1 cellular context compared by ENCODE assay signal in the genomic region with DNA sequence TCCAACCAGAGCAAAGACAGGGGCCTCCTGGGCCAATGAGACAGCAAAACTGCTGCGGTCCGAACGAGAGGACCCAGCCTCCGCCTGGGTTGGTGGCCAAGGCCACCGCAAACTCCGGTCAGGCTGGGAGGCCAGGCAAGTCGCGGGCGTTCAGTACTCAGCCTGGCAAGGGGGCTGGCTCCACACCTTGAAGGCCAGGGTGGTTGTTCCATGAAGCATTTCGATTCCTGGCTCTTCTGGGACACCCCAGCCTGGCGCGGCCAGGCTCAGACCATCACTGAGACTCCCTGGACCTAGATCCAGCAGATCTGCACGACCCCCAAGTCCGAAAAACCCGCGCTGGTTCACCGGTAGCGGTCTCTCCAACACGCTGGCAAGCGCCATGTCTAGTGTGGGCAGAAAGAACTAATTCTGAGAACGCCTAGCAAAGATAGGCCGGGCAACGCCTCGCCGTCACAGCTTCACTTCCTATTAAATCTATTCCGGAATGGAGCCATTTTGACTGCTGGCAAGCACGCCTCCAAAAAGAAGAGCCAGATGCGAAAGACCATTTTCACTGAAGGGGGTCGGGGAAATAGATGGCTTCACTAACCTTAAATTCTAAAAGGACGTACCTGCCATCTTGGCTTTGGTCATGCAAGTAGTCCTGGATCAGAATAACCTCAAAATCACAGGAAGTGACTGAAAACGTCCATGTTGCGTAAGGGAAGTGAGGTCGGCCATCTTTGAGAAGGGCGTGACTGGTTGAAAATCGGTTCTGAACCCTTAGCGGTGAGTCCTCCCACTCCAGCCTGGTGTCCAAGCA.
A peak's percentile ranks its signal among the peaks of the same experiment; 100 is the strongest.
TF ChIP-seq lines count a peak whose summit lies in the region.

A gene (minus strand): TSS at position 403 of the 805 bp plus-strand sequence. CDS start 19 bp downstream, at position 384.

TF ChIP-seq in HepG2, 621 proteins besides CTCF, POLR2A, EP300 and RAD21 (continued from another document and continues in another):
- TF ChIP-seq, protein P1, sequence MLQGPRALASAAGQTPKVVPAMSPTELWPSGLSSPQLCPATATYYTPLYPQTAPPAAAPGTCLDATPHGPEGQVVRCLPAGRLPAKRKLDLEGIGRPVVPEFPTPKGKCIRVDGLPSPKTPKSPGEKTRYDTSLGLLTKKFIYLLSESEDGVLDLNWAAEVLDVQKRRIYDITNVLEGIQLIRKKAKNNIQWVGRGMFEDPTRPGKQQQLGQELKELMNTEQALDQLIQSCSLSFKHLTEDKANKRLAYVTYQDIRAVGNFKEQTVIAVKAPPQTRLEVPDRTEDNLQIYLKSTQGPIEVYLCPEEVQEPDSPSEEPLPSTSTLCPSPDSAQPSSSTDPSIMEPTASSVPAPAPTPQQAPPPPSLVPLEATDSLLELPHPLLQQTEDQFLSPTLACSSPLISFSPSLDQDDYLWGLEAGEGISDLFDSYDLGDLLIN (CRISPR knock-in tag; IDR thresholded peaks at IDR 0.05; ENCODE audit: borderline replicate concordance) = peak; percentile 51; the same call in 1 of the 2 replicates
- TF ChIP-seq ZFP36 (IDR thresholded peaks at IDR 0.05; ENCODE audit: borderline replicate concordance, low read depth, low read length, partially characterized antibody) (no peak), ZNF335 (CRISPR knock-in tag; IDR thresholded peaks at IDR 0.05) (peak; percentile 91), ZNF350 (CRISPR knock-in tag; IDR thresholded peaks at IDR 0.05; ENCODE audit: borderline replicate concordance, low read depth) (peak; percentile 100), ZNF205 (CRISPR knock-in tag; IDR thresholded peaks at IDR 0.05) (peak; percentile 85; the same call in 1 of the 2 replicates), ZNF207 (IDR thresholded peaks at IDR 0.05; ENCODE audit: borderline replicate concordance) (no peak), FOXK2 (IDR thresholded peaks at IDR 0.05) (no peak; the same call in 1 of the 2 replicates), ZNF772 (CRISPR knock-in tag; IDR thresholded peaks at IDR 0.05) (peak; percentile 96), FOXC1 (CRISPR knock-in tag; IDR thresholded peaks at IDR 0.05; ENCODE audit: borderline replicate concordance) (peak; percentile 90; the same call in 1 of the 2 replicates), NFE2 (CRISPR knock-in tag; IDR thresholded peaks at IDR 0.05) (peak; percentile 81; the same call in 1 of the 2 replicates), GZF1 (CRISPR knock-in tag; IDR thresholded peaks at IDR 0.05) (peak; percentile 92), ZFP41 (CRISPR knock-in tag; IDR thresholded peaks at IDR 0.05; ENCODE audit: borderline replicate concordance) (peak; percentile 80; the same call in 1 of the 2 replicates), ZNF543 (CRISPR knock-in tag; IDR thresholded peaks at IDR 0.05) (peak; percentile 97), CREM (IDR thresholded peaks at IDR 0.05) (peak; percentile 100), CREM (CRISPR knock-in tag; IDR thresholded peaks at IDR 0.05) (peak; percentile 61; the same call in 1 of the 2 replicates), CHD2 (IDR thresholded peaks at IDR 0.05; ENCODE audit: low read depth, low read length) (0 out of 2 replicates have a peak, but pooled peaks have one; percentile 8), KDM3A (CRISPR knock-in tag; IDR thresholded peaks at IDR 0.05; ENCODE audit: low read depth) (peak; percentile 92; the same call in 1 of the 2 replicates), ZNF180 (CRISPR knock-in tag; IDR thresholded peaks at IDR 0.05; ENCODE audit: borderline replicate concordance, low read depth) (peak; percentile 19; the same call in 1 of the 2 replicates), ZBTB42 (CRISPR knock-in tag; IDR thresholded peaks at IDR 0.05) (no peak), ZNF670 (CRISPR knock-in tag; IDR thresholded peaks at IDR 0.05; ENCODE audit: borderline replicate concordance) (no peak), NCOA2 (CRISPR knock-in tag; IDR thresholded peaks at IDR 0.05) (peak; percentile 77), ZNF510 (CRISPR knock-in tag; IDR thresholded peaks at IDR 0.05; ENCODE audit: low read depth) (peak; percentile 84; the same call in 1 of the 2 replicates), ZFP82 (CRISPR knock-in tag; IDR thresholded peaks at IDR 0.05; ENCODE audit: borderline replicate concordance) (no peak), MAFG (CRISPR knock-in tag; IDR thresholded peaks at IDR 0.05) (no peak), ZNF264 (CRISPR knock-in tag; IDR thresholded peaks at IDR 0.05) (peak; percentile 65; the same call in 1 of the 2 replicates), ZFX (CRISPR knock-in tag; IDR thresholded peaks at IDR 0.05; ENCODE audit: low read depth) (peak; percentile 100), GPN1 (CRISPR knock-in tag; IDR thresholded peaks at IDR 0.05; ENCODE audit: borderline replicate concordance) (no peak), ZNF33B (CRISPR knock-in tag; IDR thresholded peaks at IDR 0.05) (peak; percentile 80), WIZ (CRISPR knock-in tag; IDR thresholded peaks at IDR 0.05) (peak; percentile 96), ELF1 (CRISPR knock-in tag; IDR thresholded peaks at IDR 0.05) (peak; percentile 89), IKZF1 (IDR thresholded peaks at IDR 0.05) (no peak), JUND (CRISPR knock-in tag; IDR thresholded peaks at IDR 0.05) (no peak), ZNF572 (CRISPR knock-in tag; IDR thresholded peaks at IDR 0.05) (peak; percentile 74; the same call in 1 of the 2 replicates), NFYC (CRISPR knock-in tag; IDR thresholded peaks at IDR 0.05) (peak; percentile 60)
- TF ChIP-seq, protein P2, sequence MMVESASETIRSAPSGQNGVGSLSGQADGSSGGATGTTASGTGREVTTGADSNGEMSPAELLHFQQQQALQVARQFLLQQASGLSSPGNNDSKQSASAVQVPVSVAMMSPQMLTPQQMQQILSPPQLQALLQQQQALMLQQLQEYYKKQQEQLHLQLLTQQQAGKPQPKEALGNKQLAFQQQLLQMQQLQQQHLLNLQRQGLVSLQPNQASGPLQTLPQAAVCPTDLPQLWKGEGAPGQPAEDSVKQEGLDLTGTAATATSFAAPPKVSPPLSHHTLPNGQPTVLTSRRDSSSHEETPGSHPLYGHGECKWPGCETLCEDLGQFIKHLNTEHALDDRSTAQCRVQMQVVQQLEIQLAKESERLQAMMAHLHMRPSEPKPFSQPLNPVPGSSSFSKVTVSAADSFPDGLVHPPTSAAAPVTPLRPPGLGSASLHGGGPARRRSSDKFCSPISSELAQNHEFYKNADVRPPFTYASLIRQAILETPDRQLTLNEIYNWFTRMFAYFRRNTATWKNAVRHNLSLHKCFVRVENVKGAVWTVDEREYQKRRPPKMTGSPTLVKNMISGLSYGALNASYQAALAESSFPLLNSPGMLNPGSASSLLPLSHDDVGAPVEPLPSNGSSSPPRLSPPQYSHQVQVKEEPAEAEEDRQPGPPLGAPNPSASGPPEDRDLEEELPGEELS (CRISPR knock-in tag; IDR thresholded peaks at IDR 0.05) = peak; percentile 70; the same call in 1 of the 2 replicates
- TF ChIP-seq, protein P3, sequence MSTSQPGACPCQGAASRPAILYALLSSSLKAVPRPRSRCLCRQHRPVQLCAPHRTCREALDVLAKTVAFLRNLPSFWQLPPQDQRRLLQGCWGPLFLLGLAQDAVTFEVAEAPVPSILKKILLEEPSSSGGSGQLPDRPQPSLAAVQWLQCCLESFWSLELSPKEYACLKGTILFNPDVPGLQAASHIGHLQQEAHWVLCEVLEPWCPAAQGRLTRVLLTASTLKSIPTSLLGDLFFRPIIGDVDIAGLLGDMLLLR (CRISPR knock-in tag; IDR thresholded peaks at IDR 0.05) = peak; percentile 88
- TF ChIP-seq, protein P4, sequence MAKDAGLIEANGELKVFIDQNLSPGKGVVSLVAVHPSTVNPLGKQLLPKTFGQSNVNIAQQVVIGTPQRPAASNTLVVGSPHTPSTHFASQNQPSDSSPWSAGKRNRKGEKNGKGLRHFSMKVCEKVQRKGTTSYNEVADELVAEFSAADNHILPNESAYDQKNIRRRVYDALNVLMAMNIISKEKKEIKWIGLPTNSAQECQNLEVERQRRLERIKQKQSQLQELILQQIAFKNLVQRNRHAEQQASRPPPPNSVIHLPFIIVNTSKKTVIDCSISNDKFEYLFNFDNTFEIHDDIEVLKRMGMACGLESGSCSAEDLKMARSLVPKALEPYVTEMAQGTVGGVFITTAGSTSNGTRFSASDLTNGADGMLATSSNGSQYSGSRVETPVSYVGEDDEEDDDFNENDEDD (CRISPR knock-in tag; IDR thresholded peaks at IDR 0.05; ENCODE audit: borderline replicate concordance) = peak; percentile 77
- TF ChIP-seq, protein P5, sequence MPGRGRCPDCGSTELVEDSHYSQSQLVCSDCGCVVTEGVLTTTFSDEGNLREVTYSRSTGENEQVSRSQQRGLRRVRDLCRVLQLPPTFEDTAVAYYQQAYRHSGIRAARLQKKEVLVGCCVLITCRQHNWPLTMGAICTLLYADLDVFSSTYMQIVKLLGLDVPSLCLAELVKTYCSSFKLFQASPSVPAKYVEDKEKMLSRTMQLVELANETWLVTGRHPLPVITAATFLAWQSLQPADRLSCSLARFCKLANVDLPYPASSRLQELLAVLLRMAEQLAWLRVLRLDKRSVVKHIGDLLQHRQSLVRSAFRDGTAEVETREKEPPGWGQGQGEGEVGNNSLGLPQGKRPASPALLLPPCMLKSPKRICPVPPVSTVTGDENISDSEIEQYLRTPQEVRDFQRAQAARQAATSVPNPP (CRISPR knock-in tag; IDR thresholded peaks at IDR 0.05) = no peak
- TF ChIP-seq, protein P6, sequence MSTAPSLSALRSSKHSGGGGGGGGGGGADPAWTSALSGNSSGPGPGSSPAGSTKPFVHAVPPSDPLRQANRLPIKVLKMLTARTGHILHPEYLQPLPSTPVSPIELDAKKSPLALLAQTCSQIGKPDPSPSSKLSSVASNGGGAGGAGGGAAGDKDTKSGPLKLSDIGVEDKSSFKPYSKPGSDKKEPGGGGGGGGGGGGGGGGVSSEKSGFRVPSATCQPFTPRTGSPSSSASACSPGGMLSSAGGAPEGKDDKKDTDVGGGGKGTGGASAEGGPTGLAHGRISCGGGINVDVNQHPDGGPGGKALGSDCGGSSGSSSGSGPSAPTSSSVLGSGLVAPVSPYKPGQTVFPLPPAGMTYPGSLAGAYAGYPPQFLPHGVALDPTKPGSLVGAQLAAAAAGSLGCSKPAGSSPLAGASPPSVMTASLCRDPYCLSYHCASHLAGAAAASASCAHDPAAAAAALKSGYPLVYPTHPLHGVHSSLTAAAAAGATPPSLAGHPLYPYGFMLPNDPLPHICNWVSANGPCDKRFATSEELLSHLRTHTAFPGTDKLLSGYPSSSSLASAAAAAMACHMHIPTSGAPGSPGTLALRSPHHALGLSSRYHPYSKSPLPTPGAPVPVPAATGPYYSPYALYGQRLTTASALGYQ (CRISPR knock-in tag; IDR thresholded peaks at IDR 0.05) = 0 out of 2 replicates have a peak, but pooled peaks have one; percentile 58
- TF ChIP-seq, protein P7, sequence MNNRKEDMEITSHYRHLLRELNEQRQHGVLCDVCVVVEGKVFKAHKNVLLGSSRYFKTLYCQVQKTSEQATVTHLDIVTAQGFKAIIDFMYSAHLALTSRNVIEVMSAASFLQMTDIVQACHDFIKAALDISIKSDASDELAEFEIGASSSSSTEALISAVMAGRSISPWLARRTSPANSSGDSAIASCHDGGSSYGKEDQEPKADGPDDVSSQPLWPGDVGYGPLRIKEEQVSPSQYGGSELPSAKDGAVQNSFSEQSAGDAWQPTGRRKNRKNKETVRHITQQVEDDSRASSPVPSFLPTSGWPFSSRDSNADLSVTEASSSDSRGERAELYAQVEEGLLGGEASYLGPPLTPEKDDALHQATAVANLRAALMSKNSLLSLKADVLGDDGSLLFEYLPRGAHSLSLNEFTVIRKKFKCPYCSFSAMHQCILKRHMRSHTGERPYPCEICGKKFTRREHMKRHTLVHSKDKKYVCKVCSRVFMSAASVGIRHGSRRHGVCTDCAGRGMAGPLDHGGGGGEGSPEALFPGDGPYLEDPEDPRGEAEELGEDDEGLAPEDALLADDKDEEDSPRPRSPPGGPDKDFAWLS (CRISPR knock-in tag; IDR thresholded peaks at IDR 0.05; ENCODE audit: borderline replicate concordance) = no peak; the same call in 1 of the 2 replicates
- TF ChIP-seq, protein P8, sequence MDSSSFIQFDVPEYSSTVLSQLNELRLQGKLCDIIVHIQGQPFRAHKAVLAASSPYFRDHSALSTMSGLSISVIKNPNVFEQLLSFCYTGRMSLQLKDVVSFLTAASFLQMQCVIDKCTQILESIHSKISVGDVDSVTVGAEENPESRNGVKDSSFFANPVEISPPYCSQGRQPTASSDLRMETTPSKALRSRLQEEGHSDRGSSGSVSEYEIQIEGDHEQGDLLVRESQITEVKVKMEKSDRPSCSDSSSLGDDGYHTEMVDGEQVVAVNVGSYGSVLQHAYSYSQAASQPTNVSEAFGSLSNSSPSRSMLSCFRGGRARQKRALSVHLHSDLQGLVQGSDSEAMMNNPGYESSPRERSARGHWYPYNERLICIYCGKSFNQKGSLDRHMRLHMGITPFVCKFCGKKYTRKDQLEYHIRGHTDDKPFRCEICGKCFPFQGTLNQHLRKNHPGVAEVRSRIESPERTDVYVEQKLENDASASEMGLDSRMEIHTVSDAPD (CRISPR knock-in tag; IDR thresholded peaks at IDR 0.05) = peak; percentile 48; the same call in 1 of the 2 replicates
- TF ChIP-seq, protein P9, sequence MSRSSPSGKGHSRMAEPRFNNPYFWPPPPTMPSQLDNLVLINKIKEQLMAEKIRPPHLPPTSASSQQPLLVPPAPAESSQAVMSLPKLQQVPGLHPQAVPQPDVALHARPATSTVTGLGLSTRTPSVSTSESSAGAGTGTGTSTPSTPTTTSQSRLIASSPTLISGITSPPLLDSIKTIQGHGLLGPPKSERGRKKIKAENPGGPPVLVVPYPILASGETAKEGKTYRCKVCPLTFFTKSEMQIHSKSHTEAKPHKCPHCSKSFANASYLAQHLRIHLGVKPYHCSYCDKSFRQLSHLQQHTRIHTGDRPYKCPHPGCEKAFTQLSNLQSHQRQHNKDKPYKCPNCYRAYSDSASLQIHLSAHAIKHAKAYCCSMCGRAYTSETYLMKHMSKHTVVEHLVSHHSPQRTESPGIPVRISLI (CRISPR knock-in tag; IDR thresholded peaks at IDR 0.05; ENCODE audit: borderline replicate concordance) = peak; percentile 69; the same call in 1 of the 2 replicates
- TF ChIP-seq, protein P10, sequence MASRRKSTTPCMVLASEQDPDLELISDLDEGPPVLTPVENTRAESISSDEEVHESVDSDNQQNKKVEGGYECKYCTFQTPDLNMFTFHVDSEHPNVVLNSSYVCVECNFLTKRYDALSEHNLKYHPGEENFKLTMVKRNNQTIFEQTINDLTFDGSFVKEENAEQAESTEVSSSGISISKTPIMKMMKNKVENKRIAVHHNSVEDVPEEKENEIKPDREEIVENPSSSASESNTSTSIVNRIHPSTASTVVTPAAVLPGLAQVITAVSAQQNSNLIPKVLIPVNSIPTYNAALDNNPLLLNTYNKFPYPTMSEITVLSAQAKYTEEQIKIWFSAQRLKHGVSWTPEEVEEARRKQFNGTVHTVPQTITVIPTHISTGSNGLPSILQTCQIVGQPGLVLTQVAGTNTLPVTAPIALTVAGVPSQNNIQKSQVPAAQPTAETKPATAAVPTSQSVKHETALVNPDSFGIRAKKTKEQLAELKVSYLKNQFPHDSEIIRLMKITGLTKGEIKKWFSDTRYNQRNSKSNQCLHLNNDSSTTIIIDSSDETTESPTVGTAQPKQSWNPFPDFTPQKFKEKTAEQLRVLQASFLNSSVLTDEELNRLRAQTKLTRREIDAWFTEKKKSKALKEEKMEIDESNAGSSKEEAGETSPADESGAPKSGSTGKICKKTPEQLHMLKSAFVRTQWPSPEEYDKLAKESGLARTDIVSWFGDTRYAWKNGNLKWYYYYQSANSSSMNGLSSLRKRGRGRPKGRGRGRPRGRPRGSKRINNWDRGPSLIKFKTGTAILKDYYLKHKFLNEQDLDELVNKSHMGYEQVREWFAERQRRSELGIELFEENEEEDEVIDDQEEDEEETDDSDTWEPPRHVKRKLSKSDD (CRISPR knock-in tag; IDR thresholded peaks at IDR 0.05; ENCODE audit: low read depth) = peak; percentile 99
- TF ChIP-seq, protein P11, sequence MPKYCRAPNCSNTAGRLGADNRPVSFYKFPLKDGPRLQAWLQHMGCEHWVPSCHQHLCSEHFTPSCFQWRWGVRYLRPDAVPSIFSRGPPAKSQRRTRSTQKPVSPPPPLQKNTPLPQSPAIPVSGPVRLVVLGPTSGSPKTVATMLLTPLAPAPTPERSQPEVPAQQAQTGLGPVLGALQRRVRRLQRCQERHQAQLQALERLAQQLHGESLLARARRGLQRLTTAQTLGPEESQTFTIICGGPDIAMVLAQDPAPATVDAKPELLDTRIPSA (CRISPR knock-in tag; IDR thresholded peaks at IDR 0.05; ENCODE audit: borderline replicate concordance) = no peak
